In the genomic region with DNA sequence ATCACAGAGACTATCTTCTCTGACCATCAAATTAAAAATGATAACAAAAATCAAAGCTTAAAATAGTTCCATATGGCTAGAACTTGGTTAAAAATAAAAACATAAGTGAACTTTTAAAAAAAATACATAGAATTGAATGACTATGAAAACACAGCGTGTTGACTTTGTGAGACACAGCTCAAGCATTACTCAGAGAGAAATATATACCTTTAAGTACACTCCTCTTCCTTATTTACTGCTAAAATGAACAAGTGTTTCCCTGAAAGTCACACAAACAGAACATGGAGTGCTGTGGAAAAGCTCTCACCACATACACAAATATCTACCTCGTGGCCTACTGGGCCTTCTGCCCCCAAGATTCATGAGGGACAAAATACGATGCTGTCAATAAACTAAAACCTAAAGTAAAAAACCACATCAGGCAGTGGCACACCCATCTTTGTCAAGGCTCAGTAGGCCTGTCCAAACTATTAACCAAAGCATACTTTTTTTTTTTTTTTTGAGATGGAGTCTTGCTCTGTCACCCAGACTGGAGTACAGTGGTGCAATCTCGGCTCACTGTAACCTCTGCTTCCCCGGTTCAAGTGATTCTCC, we compare ENCODE assay signal across 27 cellular contexts. TPM values are rescaled to one million over a fixed set of nuclear protein-coding genes. Genes with fewer than 3 reads are reported as not detected.
DNase-seq lines count a peak whose midpoint lies in the region; ATAC-seq and TF ChIP-seq lines count a peak whose summit lies in the region.
"Had no signal": no experiment of that assay in that cellular context is flagged by ENCODE, and none has a peak within 500 bp of the region (broad histone marks: within the 10 kb centered on the region; RNA-seq: fewer than 3 reads in every experiment).

No MANE protein-coding gene starts in this region.

- no peaks in the 10 kb centered on the region for H3K9me3 Mint-ChIP-seq in stimulated activated naive B cell treated with anti-CD40 and anti-IgM and Interleukin-4, amounts not matched to agents 10 μg/mL and 1 μg/mL and 100 μg/mL, for 72 hours
- H3K9me3 Mint-ChIP-seq: activated naive CD4-positive, alpha-beta T cell treated with anti-CD3 and anti-CD28 coated beads for 36 hours; activated T-cell treated with anti-CD3 and anti-CD28 coated beads, Interleukin-2, amount 50 U/mL, for 72 hours; dendritic cell treated with granulocyte-macrophage colony-stimulating factor and Interleukin-4, amounts not matched to agents 40 ng/mL and 50 ng/mL, for 4 days had no signal

- ATAC-seq in GM18502 (IDR thresholded peaks at IDR 0.05; ENCODE audit: poor library complexity, unreplicated experiment) = peak; percentile 43
- ATAC-seq in GM19397 (IDR thresholded peaks at IDR 0.05; ENCODE audit: unreplicated experiment) = peak; percentile 66
- ATAC-seq in HG02885 (IDR thresholded peaks at IDR 0.05; ENCODE audit: poor library complexity, unreplicated experiment) = peak; percentile 61
- no peak for ATAC-seq in foreskin keratinocyte
- no peak for ATAC-seq in stimulated activated naive B cell treated with anti-CD40 and anti-IgM and Interleukin-4, amounts not matched to agents 10 μg/mL and 1 μg/mL and 100 μg/mL, for 72 hours (replicated peaks)
- ATAC-seq: activated T-cell treated with anti-CD3 and anti-CD28 coated beads, Interleukin-2, amount 50 U/mL, for 72 hours; heart right ventricle; left cardiac atrium had no signal

- H3K27me3 Mint-ChIP-seq in stimulated activated naive B cell treated with anti-CD40 and anti-IgM and Interleukin-4, amounts not matched to agents 10 μg/mL and 1 μg/mL and 100 μg/mL, for 72 hours = peaks cover 40 to 59% of the 10 kb centered on the region in 2 donors

- H3K4me1 Mint-ChIP-seq in stimulated activated naive B cell treated with anti-CD40 and anti-IgM and Interleukin-4, amounts not matched to agents 10 μg/mL and 1 μg/mL and 100 μg/mL, for 72 hours = peaks cover 0 to 3% of the 10 kb centered on the region in 2 donors

- TF ChIP-seq CTCF in epithelial cell of esophagus (IDR thresholded peaks at IDR 0.05; ENCODE audit: insufficient read depth, low read depth, low read length, missing control alignments) (no peak), foreskin keratinocyte (conservative IDR thresholded peaks at IDR 0.05) (no peak)

- intact Hi-C loops in head of caudate nucleus (cut with DNase I) = no loop called here

- H3K4me3 Mint-ChIP-seq in stimulated activated naive B cell treated with anti-CD40 and anti-IgM and Interleukin-4, amounts not matched to agents 10 μg/mL and 1 μg/mL and 100 μg/mL, for 72 hours = no peak overlapping the region
- H3K4me3 Mint-ChIP-seq: activated naive CD4-positive, alpha-beta T cell treated with anti-CD3 and anti-CD28 coated beads for 36 hours; activated T-cell treated with anti-CD3 and anti-CD28 coated beads, Interleukin-2, amount 50 U/mL, for 72 hours; dendritic cell treated with granulocyte-macrophage colony-stimulating factor and Interleukin-4, amounts not matched to agents 40 ng/mL and 50 ng/mL, for 4 days had no signal

- no peak overlapping the region for H3K27ac Mint-ChIP-seq in stimulated activated naive B cell treated with anti-CD40 and anti-IgM and Interleukin-4, amounts not matched to agents 10 μg/mL and 1 μg/mL and 100 μg/mL, for 72 hours
- H3K27ac Mint-ChIP-seq: activated naive CD4-positive, alpha-beta T cell treated with anti-CD3 and anti-CD28 coated beads for 36 hours; activated T-cell treated with anti-CD3 and anti-CD28 coated beads, Interleukin-2, amount 50 U/mL, for 72 hours; dendritic cell treated with granulocyte-macrophage colony-stimulating factor and Interleukin-4, amounts not matched to agents 40 ng/mL and 50 ng/mL, for 4 days had no signal

- no peak overlapping the region for H3K4me3 ChIP-seq in epithelial cell of esophagus (ENCODE audit: low read length)
- H3K4me3 ChIP-seq: HAP-1, heart right ventricle, stomach had no signal

- peak; percentile 16 for DNase-seq in epithelial cell of esophagus (ENCODE audit: low read depth)
- no peak for DNase-seq in head of caudate nucleus
- no peak for DNase-seq in foreskin keratinocyte
- DNase-seq in stimulated activated naive B cell treated with anti-CD40 and anti-IgM and Interleukin-4, amounts not matched to agents 10 μg/mL and 1 μg/mL and 100 μg/mL, for 72 hours = no peak
- no peak for DNase-seq in GOT3 (lab: John Stamatoyannopoulos, UW)
- DNase-seq: activated naive CD4-positive, alpha-beta T cell treated with anti-CD3 and anti-CD28 coated beads for 36 hours; activated T-cell treated with anti-CD3 and anti-CD28 coated beads, Interleukin-2, amount 50 U/mL, for 72 hours; amygdala; EL; heart right ventricle; IMR-90; left cardiac atrium; mesenchymal stem cell; NCI-H1105 treated with DMSO at 0.1 percent for 48 hours; NCI-H446 treated with DMSO at 0.1 percent for 48 hours; retina; SIG-M5; stimulated activated CD4-positive, alpha-beta T cell treated with anti-CD3 and anti-CD28 coated beads, Interleukin-12 subunit alpha, Interleukin-12 subunit beta, amount 100 ng/mL, for 4 hours; stomach; T-helper 1 cell; trophoblast cell had no signal

- H3K27me3 ChIP-seq in foreskin keratinocyte = no peaks in the 10 kb centered on the region
- H3K27me3 ChIP-seq: stomach had no signal

- no peak overlapping the region for H3K27ac ChIP-seq in foreskin keratinocyte
- H3K27ac ChIP-seq: heart right ventricle, neutrophil had no signal

- H3K4me1 ChIP-seq in foreskin keratinocyte = peaks cover 10% of the 10 kb centered on the region
- H3K4me1 ChIP-seq: heart right ventricle, stomach had no signal

- H3K36me3 Mint-ChIP-seq in stimulated activated naive B cell treated with anti-CD40 and anti-IgM and Interleukin-4, amounts not matched to agents 10 μg/mL and 1 μg/mL and 100 μg/mL, for 72 hours = no peaks in the 10 kb centered on the region

RNA-seq across cellular contexts. Expression of gene FAXC, which starts 7.5 kb away (rescaled TPM):
- total RNA-seq in foreskin keratinocyte = 11.7 and 14.2 TPM in 2 replicates
- 12.6 and 12.8 TPM in 2 replicates for polyA plus RNA-seq in foreskin keratinocyte
- total RNA-seq: activated naive CD4-positive, alpha-beta T cell treated with anti-CD3 and anti-CD28 coated beads for 36 hours; activated T-cell treated with anti-CD3 and anti-CD28 coated beads, Interleukin-2, amount 50 U/mL, for 72 hours had no signal

RNA-seq across cellular contexts. Expression of gene COQ3, which starts 52.0 kb away (rescaled TPM):
- 16.6 and 17.7 TPM in 2 replicates for total RNA-seq in foreskin keratinocyte
- 20.1 and 25.0 TPM in 2 replicates for polyA plus RNA-seq in foreskin keratinocyte

Comparison
In these comparisons a context has a peak if more than half of its experiments do, and no peak if none do; other contexts are left out.
1. ATAC-seq: peak in GM18502 (single experiment), GM19397 (single experiment) and HG02885 (single experiment); none in foreskin keratinocyte (single experiment) and stimulated activated naive B cell treated with anti-CD40 and anti-IgM and Interleukin-4, amounts not matched to agents 10 μg/mL and 1 μg/mL and 100 μg/mL, for 72 hours (0 of 2).